1 cellular context compared by ENCODE assay signal in genomic region chr19:49633273-49633672, GRCh38. TPM values are rescaled to one million over a fixed set of nuclear protein-coding genes. Genes with fewer than 3 reads are reported as not detected.
"Had no signal": no experiment of that assay in that cellular context is flagged by ENCODE, and none has a peak within 500 bp of the region (broad histone marks: within the 10 kb centered on the region; RNA-seq: fewer than 3 reads in every experiment).

No MANE protein-coding gene starts in this region.

RNA-seq across cellular contexts. Expression of gene RRAS, which starts 6.7 kb away (rescaled TPM):
- polyA plus RNA-seq: neural cell had no signal
